In genomic region chr12:76547526-76547925, GRCh38 we compare ENCODE assay signal across 23 cellular contexts. TPM values are rescaled to one million over a fixed set of nuclear protein-coding genes. Genes with fewer than 3 reads are reported as not detected.
DNase-seq lines count a peak whose midpoint lies in the region; ATAC-seq, FAIRE-seq and TF ChIP-seq lines count a peak whose summit lies in the region.
"Had no signal": no experiment of that assay in that cellular context is flagged by ENCODE, and none has a peak within 500 bp of the region (broad histone marks: within the 10 kb centered on the region; RNA-seq: fewer than 3 reads in every experiment).

No MANE protein-coding gene starts in this region.

- CTCF ChIA-PET in WTC11 (lab: Charles Lee), result no interaction called here

- H3K9me3 Mint-ChIP-seq in WTC11, result no peaks in the 10 kb centered on the region
- H3K9me3 Mint-ChIP-seq: activated B cell treated with CpG ODN at 0.5 μM for 24 hours; activated CD4-positive, alpha-beta memory T cell treated with anti-CD3 and anti-CD28 coated beads for 36 hours; HFFc6 had no signal

- no peaks in the 10 kb centered on the region for H3K36me3 Mint-ChIP-seq in WTC11
- H3K36me3 Mint-ChIP-seq: activated CD4-positive, alpha-beta memory T cell treated with anti-CD3 and anti-CD28 coated beads for 36 hours had no signal

- peaks cover 79% of the 10 kb centered on the region for H3K4me1 Mint-ChIP-seq in WTC11

- no peak for DNase-seq in H54 (ENCODE audit: insufficient read length, low spot score)
- DNase-seq in WTC11 (ENCODE audit: low spot score), result no peak
- DNase-seq in foreskin melanocyte, result peak; percentile 74
- DNase-seq in renal cortical epithelial cell (ENCODE audit: low read depth), result peak; percentile 56
- DNase-seq in superior temporal gyrus (ENCODE audit: extremely low spot score), result no peak
- DNase-seq in GM03348 (ENCODE audit: low spot score), result no peak
- DNase-seq: activated B cell treated with CpG ODN at 0.5 μM for 24 hours; activated CD4-positive, alpha-beta memory T cell treated with anti-CD3 and anti-CD28 coated beads for 36 hours; activated gamma-delta T cell treated with Interleukin-2 at 50 U/mL for 16 hours; activated T-cell treated with anti-CD3 and anti-CD28 coated beads for 4 hours; amygdala; central memory CD4-positive, alpha-beta T cell; effector CD4-positive, alpha-beta T cell; HFFc6; left colon; MM.1S; NCI-H1694; NCI-H226; psoas muscle; SJCRH30; stimulated activated naive CD4-positive, alpha-beta T cell treated with Interleukin-2 at 50 U/mL for 16 hours; thyroid gland had no signal

- TF ChIP-seq CTCF in WTC11 (IDR thresholded peaks at IDR 0.05), result no peak

- peak overlapping the region; percentile 40; the same call in 1 of the 2 replicates for H3K4me3 Mint-ChIP-seq in WTC11
- H3K4me3 Mint-ChIP-seq: activated B cell treated with CpG ODN at 0.5 μM for 24 hours; activated CD4-positive, alpha-beta memory T cell treated with anti-CD3 and anti-CD28 coated beads for 36 hours; HFFc6 had no signal

- no peak for TF ChIP-seq POLR2A in H54 (IDR thresholded peaks at IDR 0.05; ENCODE audit: low read depth, low read length)

- POLR2A ChIA-PET in WTC11 (lab: Charles Lee), result interaction anchor here (1.0 kb wide), 1 partner anchor 12 kb away, joined by 3 read pairs; the partner anchor contains the start of gene OSBPL8

- peak overlapping the region; percentile 89 for H3K27ac Mint-ChIP-seq in WTC11
- H3K27ac Mint-ChIP-seq: activated B cell treated with CpG ODN at 0.5 μM for 24 hours; activated CD4-positive, alpha-beta memory T cell treated with anti-CD3 and anti-CD28 coated beads for 36 hours; HFFc6 had no signal

- FAIRE-seq in H54 (lab: Jason Lieb, UNC), result peak; percentile 61

- ATAC-seq in WTC11 (no peak), GM18517 (IDR thresholded peaks at IDR 0.05; ENCODE audit: unreplicated experiment) (no peak)
- ATAC-seq: left colon, psoas muscle had no signal

- H3K27me3 Mint-ChIP-seq in WTC11 (ENCODE audit: low read depth), result no peaks in the 10 kb centered on the region
- H3K27me3 Mint-ChIP-seq: activated B cell treated with CpG ODN at 0.5 μM for 24 hours; activated CD4-positive, alpha-beta memory T cell treated with anti-CD3 and anti-CD28 coated beads for 36 hours had no signal

TF ChIP-seq in WTC11, 78 proteins besides CTCF, POLR2A, EP300 and RAD21:
- TF ChIP-seq TCF7 (CRISPR knock-in tag; IDR thresholded peaks at IDR 0.05; ENCODE audit: low read depth) (no peak), E2F1 (CRISPR knock-in tag; IDR thresholded peaks at IDR 0.05) (no peak), TEAD1 (CRISPR knock-in tag; IDR thresholded peaks at IDR 0.05) (no peak), TEAD4 (CRISPR knock-in tag; IDR thresholded peaks at IDR 0.05) (no peak), FOXK1 (CRISPR knock-in tag; IDR thresholded peaks at IDR 0.05) (no peak), RELA (CRISPR knock-in tag; IDR thresholded peaks at IDR 0.05; ENCODE audit: borderline replicate concordance) (no peak), RORB (CRISPR knock-in tag; IDR thresholded peaks at IDR 0.05) (no peak), ZNF671 (CRISPR knock-in tag; IDR thresholded peaks at IDR 0.05) (no peak), ZNF425 (CRISPR knock-in tag; conservative IDR thresholded peaks at IDR 0.05) (no peak), ZNF416 (CRISPR knock-in tag; IDR thresholded peaks at IDR 0.05) (no peak), GRHL2 (CRISPR knock-in tag; IDR thresholded peaks at IDR 0.05; ENCODE audit: insufficient replicate concordance, severe bottlenecking) (no peak), ZNF263 (CRISPR knock-in tag; IDR thresholded peaks at IDR 0.05; ENCODE audit: low read depth) (no peak), KAT7 (CRISPR knock-in tag; IDR thresholded peaks at IDR 0.05; ENCODE audit: borderline replicate concordance) (no peak)
- TF ChIP-seq, protein P1, sequence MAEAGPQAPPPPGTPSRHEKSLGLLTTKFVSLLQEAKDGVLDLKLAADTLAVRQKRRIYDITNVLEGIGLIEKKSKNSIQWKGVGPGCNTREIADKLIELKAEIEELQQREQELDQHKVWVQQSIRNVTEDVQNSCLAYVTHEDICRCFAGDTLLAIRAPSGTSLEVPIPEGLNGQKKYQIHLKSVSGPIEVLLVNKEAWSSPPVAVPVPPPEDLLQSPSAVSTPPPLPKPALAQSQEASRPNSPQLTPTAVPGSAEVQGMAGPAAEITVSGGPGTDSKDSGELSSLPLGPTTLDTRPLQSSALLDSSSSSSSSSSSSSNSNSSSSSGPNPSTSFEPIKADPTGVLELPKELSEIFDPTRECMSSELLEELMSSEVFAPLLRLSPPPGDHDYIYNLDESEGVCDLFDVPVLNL (CRISPR knock-in tag; IDR thresholded peaks at IDR 0.05; ENCODE audit: borderline replicate concordance, low read depth), result no peak
- TF ChIP-seq, protein P2, sequence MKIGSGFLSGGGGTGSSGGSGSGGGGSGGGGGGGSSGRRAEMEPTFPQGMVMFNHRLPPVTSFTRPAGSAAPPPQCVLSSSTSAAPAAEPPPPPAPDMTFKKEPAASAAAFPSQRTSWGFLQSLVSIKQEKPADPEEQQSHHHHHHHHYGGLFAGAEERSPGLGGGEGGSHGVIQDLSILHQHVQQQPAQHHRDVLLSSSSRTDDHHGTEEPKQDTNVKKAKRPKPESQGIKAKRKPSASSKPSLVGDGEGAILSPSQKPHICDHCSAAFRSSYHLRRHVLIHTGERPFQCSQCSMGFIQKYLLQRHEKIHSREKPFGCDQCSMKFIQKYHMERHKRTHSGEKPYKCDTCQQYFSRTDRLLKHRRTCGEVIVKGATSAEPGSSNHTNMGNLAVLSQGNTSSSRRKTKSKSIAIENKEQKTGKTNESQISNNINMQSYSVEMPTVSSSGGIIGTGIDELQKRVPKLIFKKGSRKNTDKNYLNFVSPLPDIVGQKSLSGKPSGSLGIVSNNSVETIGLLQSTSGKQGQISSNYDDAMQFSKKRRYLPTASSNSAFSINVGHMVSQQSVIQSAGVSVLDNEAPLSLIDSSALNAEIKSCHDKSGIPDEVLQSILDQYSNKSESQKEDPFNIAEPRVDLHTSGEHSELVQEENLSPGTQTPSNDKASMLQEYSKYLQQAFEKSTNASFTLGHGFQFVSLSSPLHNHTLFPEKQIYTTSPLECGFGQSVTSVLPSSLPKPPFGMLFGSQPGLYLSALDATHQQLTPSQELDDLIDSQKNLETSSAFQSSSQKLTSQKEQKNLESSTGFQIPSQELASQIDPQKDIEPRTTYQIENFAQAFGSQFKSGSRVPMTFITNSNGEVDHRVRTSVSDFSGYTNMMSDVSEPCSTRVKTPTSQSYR (CRISPR knock-in tag; IDR thresholded peaks at IDR 0.05), result no peak
- TF ChIP-seq, protein P3, sequence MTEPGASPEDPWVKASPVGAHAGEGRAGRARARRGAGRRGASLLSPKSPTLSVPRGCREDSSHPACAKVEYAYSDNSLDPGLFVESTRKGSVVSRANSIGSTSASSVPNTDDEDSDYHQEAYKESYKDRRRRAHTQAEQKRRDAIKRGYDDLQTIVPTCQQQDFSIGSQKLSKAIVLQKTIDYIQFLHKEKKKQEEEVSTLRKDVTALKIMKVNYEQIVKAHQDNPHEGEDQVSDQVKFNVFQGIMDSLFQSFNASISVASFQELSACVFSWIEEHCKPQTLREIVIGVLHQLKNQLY (CRISPR knock-in tag; IDR thresholded peaks at IDR 0.05), result no peak

RNA-seq across cellular contexts. Expression of gene OSBPL8, which starts 12.0 kb away (rescaled TPM):
- 68.7 to 81.7 TPM (median 72.8 TPM) in 3 replicates for total RNA-seq in WTC11 (2021)
- total RNA-seq in renal cortical epithelial cell, result 50.2 and 64.0 TPM in 2 replicates

Comparison
In these comparisons a context has a peak if more than half of its experiments do, and no peak if none do; other contexts are left out.
1. DNase-seq: peak in foreskin melanocyte (single experiment) and renal cortical epithelial cell (single experiment); none in H54 (single experiment), WTC11 (single experiment), superior temporal gyrus (single experiment) and GM03348 (single experiment).